ENCODE assay signal across 8 cellular contexts in the genomic region with DNA sequence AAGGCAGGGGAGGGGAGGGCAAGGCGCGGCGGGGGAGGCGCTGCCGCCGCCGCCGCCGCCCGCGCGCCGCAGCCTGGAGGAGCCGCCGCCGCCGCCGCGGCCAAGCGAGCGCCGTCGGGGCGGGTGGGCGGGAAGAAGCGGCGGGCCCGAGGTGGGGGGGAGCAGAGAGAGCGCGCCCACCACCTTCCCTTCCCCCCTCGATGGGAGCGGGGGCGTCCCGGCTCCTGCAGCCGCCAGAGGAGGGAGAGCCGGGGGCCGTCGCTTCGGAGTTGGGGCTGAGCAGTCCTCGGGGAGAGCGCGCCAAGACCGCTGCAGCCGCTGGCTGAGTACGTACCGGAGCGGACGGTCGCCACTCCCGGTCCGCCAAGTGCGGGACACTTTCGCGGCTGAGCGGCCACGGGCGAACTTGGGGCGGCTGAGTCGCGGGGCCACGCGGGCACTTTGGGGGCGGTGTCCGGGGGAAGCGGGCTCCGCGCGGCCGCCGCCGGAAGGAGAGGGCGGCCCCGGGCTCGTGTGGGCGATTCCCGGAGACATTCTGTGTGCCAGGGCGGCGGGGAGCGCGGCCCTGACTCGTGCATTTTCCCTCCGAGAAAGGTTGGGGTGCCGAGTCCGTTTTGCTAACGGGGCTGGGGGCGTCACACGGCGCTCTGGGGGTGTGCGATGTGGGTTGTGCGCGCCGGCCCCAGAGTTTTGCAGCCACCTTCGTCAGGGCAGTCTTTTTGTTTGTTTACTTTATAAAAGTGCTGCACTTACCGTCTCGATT. TPM values are rescaled to one million over a fixed set of nuclear protein-coding genes. Genes with fewer than 3 reads are reported as not detected.
DNase-seq lines count a peak whose midpoint lies in the region; ATAC-seq, FAIRE-seq and TF ChIP-seq lines count a peak whose summit lies in the region.

NAB1 (plus strand) TSS at position 49 of the 763 bp plus-strand sequence. CDS start 10,094 bp downstream, outside the sequence.

- no peak for TF ChIP-seq POLR2A in A549 (IDR thresholded peaks at IDR 0.05; ENCODE audit: low read length)
- peak in 1 of 2 donors; percentile 36 for TF ChIP-seq POLR2A in suprapubic skin (IDR thresholded peaks at IDR 0.05)

- H3K4me1 Mint-ChIP-seq in activated T-helper 17 cell treated with anti-CD3 and anti-CD28 coated beads, Interleukin-2, amount 50 U/mL, for 72 hours: peaks cover 21% of the 10 kb centered on the region

- no peak for TF ChIP-seq EP300 in A549 (IDR thresholded peaks at IDR 0.05)
- no peak for TF ChIP-seq EP300 in suprapubic skin (IDR thresholded peaks at IDR 0.05)

- peak within 1 kb of the TSS; percentile 95 for H3K4me3 Mint-ChIP-seq in activated T-helper 17 cell treated with anti-CD3 and anti-CD28 coated beads, Interleukin-2, amount 50 U/mL, for 72 hours

- under 1% methylated on average over 13 of the region's 95 CpGs for WGBS in A549 (ENCODE audit: missing lambda C conversion rate)
- under 1% methylated on average over 28 of the region's 95 CpGs for WGBS in suprapubic skin

- H3K27me3 ChIP-seq in neutrophil: no peaks in the 10 kb centered on the region
- no peaks in the 10 kb centered on the region for H3K27me3 ChIP-seq in suprapubic skin

- no peak for FAIRE-seq in A549 (lab: Jason Lieb, UNC)

- H3K36me3 ChIP-seq in neutrophil (no peaks in the 10 kb centered on the region), suprapubic skin (no peaks in the 10 kb centered on the region)

- peak within 1 kb of the TSS; percentile 91 for H3K27ac Mint-ChIP-seq in activated T-helper 17 cell treated with anti-CD3 and anti-CD28 coated beads, Interleukin-2, amount 50 U/mL, for 72 hours

- H3K4me3 ChIP-seq in A549 (peak within 1 kb of the TSS; percentile 87), foreskin fibroblast (ENCODE audit: low read depth in 1 of 2, low read length in 2 of 2) (peak within 1 kb of the TSS; percentile 72 to 78), neutrophil (ENCODE audit: low read depth in 1 of 2, low read length in 1 of 2) (peak within 1 kb of the TSS; percentile 85 to 89), suprapubic skin (peak within 1 kb of the TSS; percentile 82)

- ATAC-seq in A549 (peak; percentile 62 to 70), GM18861 (IDR thresholded peaks at IDR 0.05; ENCODE audit: unreplicated experiment) (peak; percentile 24), HG03095 (IDR thresholded peaks at IDR 0.05; ENCODE audit: unreplicated experiment) (peak; percentile 44)
- ATAC-seq in activated T-helper 17 cell treated with anti-CD3 and anti-CD28 coated beads, Interleukin-2, amount 50 U/mL, for 72 hours (replicated peaks): peak; percentile 67

- 0 out of 5 replicates have a peak, but pooled peaks of 1 of the 2 experiments have one; percentile 11 for TF ChIP-seq RAD21 in A549 (conservative IDR thresholded peaks at IDR 0.05 in 1 of 2, IDR thresholded peaks at IDR 0.05 in 1 of 2)

- DNase-seq in A549 (ENCODE audit: low read depth in 1 of 2, low spot score in 1 of 2) (peak; percentile 31 to 52), OCI-M1 (lab: John Stamatoyannopoulos, UW) (peak; percentile 70), foreskin fibroblast (peak; percentile 29 to 67), suprapubic skin (ENCODE audit: low spot score in 2 of 2) (peak; percentile 79 to 86)

- POLR2A ChIA-PET in A549 (lab: Yijun Ruan, JAX): interaction anchor here (0.7 to 1.2 kb wide), 4 partner anchors 14 to 192 kb away, joined by 3 to 12 read pairs (median 3); partner anchors contain the start of gene NEMP2

- no peaks in the 10 kb centered on the region for H3K27me3 Mint-ChIP-seq in activated T-helper 17 cell treated with anti-CD3 and anti-CD28 coated beads, Interleukin-2, amount 50 U/mL, for 72 hours

- peaks cover 11% of the 10 kb centered on the region for H3K36me3 Mint-ChIP-seq in activated T-helper 17 cell treated with anti-CD3 and anti-CD28 coated beads, Interleukin-2, amount 50 U/mL, for 72 hours (ENCODE audit: low read depth)

- no peaks in the 10 kb centered on the region for H3K9me3 Mint-ChIP-seq in activated T-helper 17 cell treated with anti-CD3 and anti-CD28 coated beads, Interleukin-2, amount 50 U/mL, for 72 hours

- H3K9me3 ChIP-seq in A549: no peaks in the 10 kb centered on the region
- no peaks in the 10 kb centered on the region for H3K9me3 ChIP-seq in neutrophil
- H3K9me3 ChIP-seq in suprapubic skin: no peaks in the 10 kb centered on the region

- H3K27ac ChIP-seq in A549 (peak within 1 kb of the TSS; percentile 91 to 99), neutrophil (peak within 1 kb of the TSS; percentile 97), suprapubic skin (peak within 1 kb of the TSS; percentile 96)

- CTCF ChIA-PET in A549 (lab: Yijun Ruan, JAX): no interaction called here

- peak within 1 kb of the TSS; percentile 94 for H3K4me2 ChIP-seq in A549

- H3K4me1 ChIP-seq in A549: peaks cover 61% of the 10 kb centered on the region
- H3K4me1 ChIP-seq in neutrophil (ENCODE audit: control insufficient read depth in 1 of 2, insufficient read depth in 1 of 2, low read depth in 1 of 2, low read length in 1 of 2): peaks cover 19 to 20% of the 10 kb centered on the region in 2 experiments
- H3K4me1 ChIP-seq in suprapubic skin: peaks cover 62% of the 10 kb centered on the region

- no peak for TF ChIP-seq CTCF in A549 (IDR thresholded peaks at IDR 0.05)
- TF ChIP-seq CTCF in foreskin fibroblast (IDR thresholded peaks at IDR 0.05; ENCODE audit: low read depth, low read length): no peak
- TF ChIP-seq CTCF in neutrophil (IDR thresholded peaks at IDR 0.05): no peak
- no peak for TF ChIP-seq CTCF in suprapubic skin (IDR thresholded peaks at IDR 0.05)

TF ChIP-seq in A549, 52 proteins besides CTCF, POLR2A, EP300 and RAD21 (continues in another document):
- no peak for TF ChIP-seq MAFK (IDR thresholded peaks at IDR 0.05; ENCODE audit: partially characterized antibody)
- TF ChIP-seq BCL3 (IDR thresholded peaks at IDR 0.05): peak; percentile 43; the same call in 1 of the 3 replicates
- no peak for TF ChIP-seq REST (IDR thresholded peaks at IDR 0.05)
- no peak for TF ChIP-seq HOXB13 (CRISPR knock-in tag; IDR thresholded peaks at IDR 0.05; ENCODE audit: low read depth)
- no peak for TF ChIP-seq CBX8 (IDR thresholded peaks at IDR 0.05)
- TF ChIP-seq HOXA7 (CRISPR knock-in tag; IDR thresholded peaks at IDR 0.05): no peak
- TF ChIP-seq MAZ (IDR thresholded peaks at IDR 0.05; ENCODE audit: borderline replicate concordance, low read depth, low read length): no peak
- no peak; the same call in 1 of the 2 replicates for TF ChIP-seq MYC (IDR thresholded peaks at IDR 0.05; ENCODE audit: borderline replicate concordance, low read length)
- no peak for TF ChIP-seq BHLHE40 (IDR thresholded peaks at IDR 0.05; ENCODE audit: low read depth, low read length)
- TF ChIP-seq, protein P1, sequence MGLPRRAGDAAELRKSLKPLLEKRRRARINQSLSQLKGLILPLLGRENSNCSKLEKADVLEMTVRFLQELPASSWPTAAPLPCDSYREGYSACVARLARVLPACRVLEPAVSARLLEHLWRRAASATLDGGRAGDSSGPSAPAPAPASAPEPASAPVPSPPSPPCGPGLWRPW (IDR thresholded peaks at IDR 0.05): no peak
- TF ChIP-seq MAX (IDR thresholded peaks at IDR 0.05): peak; percentile 65; the same call in 1 of the 2 replicates
- no peak for TF ChIP-seq HEYL (CRISPR knock-in tag; IDR thresholded peaks at IDR 0.05)
- TF ChIP-seq SMC3 (IDR thresholded peaks at IDR 0.05): no peak; the same call in 2 of the 3 replicates

RNA-seq across cellular contexts. Expression of gene NAB1, which starts in this region (rescaled TPM):
- polyA plus RNA-seq in A549 (2011; rRNA removed) (55.6 and 67.3 TPM in 2 replicates), A549 (2017; fragmentation: RNase III; extraction: RNeasy Plus Mini Kit Qiagen cat#74134 plus additional on column Dnase treatment) (31.8 to 37.8 TPM (median 37.6 TPM) in 3 replicates)
- 16.7 and 17.6 TPM in 2 replicates for polyA plus RNA-seq in A549 (2012; cell fraction: cytosol; rRNA removed)
- 15.7 and 20.3 TPM in 2 replicates for polyA plus RNA-seq in A549 (2012; cell fraction: nucleus; rRNA removed)
- 60.9 and 70.4 TPM in 2 replicates for polyA minus RNA-seq in A549 (2011; rRNA and poly(A)+ RNA removed)
- 10 to 100 TPM; 35.6 to 44.7 TPM for total RNA-seq in activated T-helper 17 cell treated with anti-CD3 and anti-CD28 coated beads, Interleukin-2, amount 50 U/mL, for 72 hours
- 100 to 1,000 TPM in 3 of 4 donors, 10 to 100 TPM in 1; 83.3 to 116 (median 111) TPM for total RNA-seq in suprapubic skin

Comparison
In these comparisons a context has a peak if more than half of its experiments do, and no peak if none do; other contexts are left out.
1. Peak in every context shown above with its lines: DNase-seq, ATAC-seq, H3K4me3 ChIP-seq and H3K27ac ChIP-seq.